Comparison of ENCODE assay signal across 27 cellular contexts in genomic region chr17:53122966-53123365, GRCh38.
"Had no signal": no experiment of that assay in that cellular context is flagged by ENCODE, and none has a peak within 500 bp of the region (broad histone marks: within the 10 kb centered on the region; RNA-seq: fewer than 3 reads in every experiment).

No MANE protein-coding gene starts in this region.

- DNase-seq: colonic mucosa; cortex of kidney; dermis blood vessel endothelial cell; dorsolateral prefrontal cortex; effector CD4-positive, alpha-beta T cell; effector CD8-positive, alpha-beta T cell; effector memory CD4-positive, alpha-beta T cell; effector memory CD8-positive, alpha-beta T cell; endodermal cell; erythroblast; esophagus squamous epithelium; foreskin fibroblast; foreskin keratinocyte; foreskin melanocyte; gastrocnemius medialis; glutamatergic neuron; head of caudate nucleus; heart left ventricle; heart right ventricle had no signal

- H3K4me1 ChIP-seq: colonic mucosa, esophagus muscularis mucosa, esophagus squamous epithelium, foreskin keratinocyte, gastrocnemius medialis, gastroesophageal sphincter, heart left ventricle, heart right ventricle had no signal

- FAIRE-seq: colon, endometrium, endothelial cell of umbilical vein had no signal

- ATAC-seq: effector memory CD8-positive, alpha-beta T cell; esophagus mucosa; foreskin keratinocyte; gastrocnemius medialis; gastroesophageal sphincter; heart left ventricle; heart right ventricle had no signal

- H3K36me3 ChIP-seq: colonic mucosa, esophagus muscularis mucosa, esophagus squamous epithelium, gastrocnemius medialis, gastroesophageal sphincter, heart left ventricle, heart right ventricle had no signal

- H3K9me3 ChIP-seq: colonic mucosa, esophagus muscularis mucosa, esophagus squamous epithelium, gastrocnemius medialis, gastroesophageal sphincter had no signal

- H3K4me3 ChIP-seq: colonic mucosa, coronary artery, dorsolateral prefrontal cortex, esophagus muscularis mucosa, esophagus squamous epithelium, gastrocnemius medialis, gastroesophageal sphincter, heart left ventricle, heart right ventricle had no signal

- H3K27ac ChIP-seq: colonic mucosa, coronary artery, dorsolateral prefrontal cortex, epithelial cell of prostate, esophagus muscularis mucosa, esophagus squamous epithelium, foreskin keratinocyte, gastrocnemius medialis, gastroesophageal sphincter, heart left ventricle, heart right ventricle had no signal

- H3K27me3 ChIP-seq: colonic mucosa, esophagus muscularis mucosa, esophagus squamous epithelium, foreskin keratinocyte, gastrocnemius medialis, gastroesophageal sphincter, heart left ventricle, heart right ventricle had no signal
